In the genomic region with DNA sequence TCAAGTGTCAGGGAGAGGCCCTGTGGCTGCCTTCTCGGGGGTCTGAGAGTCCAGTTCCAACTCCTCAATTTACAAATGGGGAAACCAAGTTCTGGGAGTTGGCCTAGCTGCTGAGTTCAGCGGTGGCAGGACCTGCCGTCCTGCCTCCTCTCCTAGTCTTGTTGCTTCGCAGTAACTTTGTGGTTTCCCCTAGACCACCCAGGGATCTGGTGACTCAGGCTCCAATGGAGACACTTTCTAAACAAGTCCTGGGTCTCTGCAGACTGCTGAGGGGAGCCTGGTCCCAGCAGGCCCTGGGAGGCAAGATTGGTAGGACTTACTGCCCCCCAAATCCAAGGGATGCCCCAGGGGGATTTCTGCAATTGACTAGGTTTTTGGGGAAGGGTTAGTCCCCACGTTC, we compare ENCODE assay signal across 19 cellular contexts.
DNase-seq lines count a peak whose midpoint lies in the region; ATAC-seq and TF ChIP-seq lines count a peak whose summit lies in the region.
"Had no signal": no experiment of that assay in that cellular context is flagged by ENCODE, and none has a peak within 500 bp of the region (broad histone marks: within the 10 kb centered on the region; RNA-seq: fewer than 3 reads in every experiment).

No MANE protein-coding gene starts in this region.

- no peak overlapping the region for H3K4me3 ChIP-seq in BLaER1 treated with 17β-estradiol and CSF1 and Interleukin-3, amounts not matched to agents 10 nM and 100 nM
- H3K4me3 ChIP-seq in GM23338, result no peak overlapping the region
- H3K4me3 ChIP-seq: HAP-1, sigmoid colon had no signal

- peak; percentile 86 for DNase-seq in M059J (ENCODE audit: low read depth)
- DNase-seq in cerebellar cortex (ENCODE audit: low spot score), result peak; percentile 50
- DNase-seq in nephron progenitor cell, result no peak
- DNase-seq in GM23338 (ENCODE audit: low spot score), result no peak
- no peak for DNase-seq in stimulated activated naive CD4-positive, alpha-beta T cell treated with Interleukin-2 at 50 U/mL for 16 hours (lab: John Stamatoyannopoulos, UW)
- DNase-seq: activated CD4-positive, alpha-beta T cell treated with anti-CD3 and anti-CD28 coated beads, Interleukin-2, amount 50 U/mL, for 1 hour; activated naive CD4-positive, alpha-beta T cell treated with anti-CD3 and anti-CD28 coated beads for 36 hours; caudate nucleus; NCI-H1417 treated with DMSO at 0.1 percent for 48 hours; NCI-H748 treated with DMSO at 0.1 percent for 48 hours; occipital lobe; sigmoid colon; stimulated activated CD4-positive, alpha-beta T cell treated with anti-CD3 and anti-CD28 coated beads, Interleukin-2, amount 100 ng/mL, for 48 hours; substantia nigra had no signal

- H3K79me2 ChIP-seq in GM23338 (replicated peaks; ENCODE audit: insufficient read depth), result no peaks in the 10 kb centered on the region

- no peaks in the 10 kb centered on the region for H3K9me3 ChIP-seq in BLaER1 treated with 17β-estradiol and CSF1 and Interleukin-3, amounts not matched to agents 10 nM and 100 nM (replicated peaks in 1 of 11)
- H3K9me3 ChIP-seq: HAP-1, sigmoid colon had no signal

- H3K4me1 ChIP-seq in BLaER1 treated with 17β-estradiol and CSF1 and Interleukin-3, amounts not matched to agents 10 nM and 100 nM, result peaks cover 12 to 31% (median 28%) of the 10 kb centered on the region in 10 experiments
- no peaks in the 10 kb centered on the region for H3K4me1 ChIP-seq in GM23338 (ENCODE audit: insufficient read depth)
- H3K4me1 ChIP-seq: HAP-1 had no signal

- peaks cover 47% of the 10 kb centered on the region for H3K4me1 Mint-ChIP-seq in nephron progenitor cell
- 0 out of 3 replicates have a peak, but pooled peaks cover 4% of the 10 kb centered on the region for H3K4me1 Mint-ChIP-seq in GM23338
- H3K4me1 Mint-ChIP-seq: B cell had no signal

- no peak overlapping the region for H3K9ac ChIP-seq in BLaER1 treated with 17β-estradiol and CSF1 and Interleukin-3, amounts not matched to agents 10 nM and 100 nM

- no peaks in the 10 kb centered on the region for H3F3A ChIP-seq in GM23338 (replicated peaks; ENCODE audit: low read depth)

- H3K36me3 ChIP-seq in BLaER1 treated with 17β-estradiol and CSF1 and Interleukin-3, amounts not matched to agents 10 nM and 100 nM, result peaks cover 0 to 27% (median 0%) of the 10 kb centered on the region in 11 experiments; a peak in 5 of 22 replicates
- no peaks in the 10 kb centered on the region for H3K36me3 ChIP-seq in GM23338 (ENCODE audit: insufficient read depth)
- H3K36me3 ChIP-seq: HAP-1, sigmoid colon had no signal

- H3K27me3 Mint-ChIP-seq in nephron progenitor cell (ENCODE audit: low read depth, poor library complexity) (peaks cover 8% of the 10 kb centered on the region), GM23338 (ENCODE audit: insufficient read depth, low read depth, poor library complexity) (peaks cover 11% of the 10 kb centered on the region)

- H3K27ac ChIP-seq in BLaER1 treated with 17β-estradiol and CSF1 and Interleukin-3, amounts not matched to agents 10 nM and 100 nM, result no peak overlapping the region
- H3K27ac ChIP-seq in GM23338 (ENCODE audit: low read depth), result no peak overlapping the region
- H3K27ac ChIP-seq: sigmoid colon had no signal

- H3K9me3 Mint-ChIP-seq in nephron progenitor cell, result no peaks in the 10 kb centered on the region
- H3K9me3 Mint-ChIP-seq in GM23338, result no peaks in the 10 kb centered on the region
- H3K9me3 Mint-ChIP-seq: activated naive CD4-positive, alpha-beta T cell treated with anti-CD3 and anti-CD28 coated beads for 36 hours had no signal

- ATAC-seq in GM23338 (no peak), GM19452 (IDR thresholded peaks at IDR 0.05; ENCODE audit: unreplicated experiment) (no peak)
- ATAC-seq: left lobe of liver had no signal

- H3K4me3 Mint-ChIP-seq in nephron progenitor cell (no peak overlapping the region), GM23338 (no peak overlapping the region)
- H3K4me3 Mint-ChIP-seq: activated naive CD4-positive, alpha-beta T cell treated with anti-CD3 and anti-CD28 coated beads for 36 hours; B cell had no signal

- H3K27me3 ChIP-seq in BLaER1 treated with 17β-estradiol and CSF1 and Interleukin-3, amounts not matched to agents 10 nM and 100 nM, result no peaks in the 10 kb centered on the region
- no peaks in the 10 kb centered on the region for H3K27me3 ChIP-seq in GM23338 (ENCODE audit: insufficient read depth)
- H3K27me3 ChIP-seq: sigmoid colon had no signal

- TF ChIP-seq CTCF in nephron progenitor cell (IDR thresholded peaks at IDR 0.05) (no peak), GM23338 (conservative IDR thresholded peaks at IDR 0.05; ENCODE audit: low read depth in 2 of 2) (no peak)

- H4K20me1 ChIP-seq in BLaER1 treated with 17β-estradiol and CSF1 and Interleukin-3, amounts not matched to agents 10 nM and 100 nM, result peaks cover 0 to 47% (median 0%) of the 10 kb centered on the region in 11 experiments; a peak in 8 of 22 replicates
- no peaks in the 10 kb centered on the region for H4K20me1 ChIP-seq in GM23338 (replicated peaks; ENCODE audit: insufficient read depth)

- H2AFZ ChIP-seq in GM23338, result no peak overlapping the region

- H3K27ac Mint-ChIP-seq in nephron progenitor cell (peak overlapping the region; percentile 74), GM23338 (no peak overlapping the region)
- H3K27ac Mint-ChIP-seq: activated naive CD4-positive, alpha-beta T cell treated with anti-CD3 and anti-CD28 coated beads for 36 hours; B cell had no signal

- H3K36me3 Mint-ChIP-seq in nephron progenitor cell (ENCODE audit: low read depth) (peaks cover 11% of the 10 kb centered on the region), GM23338 (ENCODE audit: low read depth) (no peaks in the 10 kb centered on the region)

- peak overlapping the region; percentile 36 to 70 (median 55); a peak in 21 of 22 replicates for H3K4me2 ChIP-seq in BLaER1 treated with 17β-estradiol and CSF1 and Interleukin-3, amounts not matched to agents 10 nM and 100 nM
- no peak overlapping the region for H3K4me2 ChIP-seq in GM23338

- H3K9me2 ChIP-seq in GM23338 (ENCODE audit: insufficient read depth), result no peaks in the 10 kb centered on the region

TF ChIP-seq in GM23338, 12 proteins besides CTCF, POLR2A, EP300 and RAD21:
- TF ChIP-seq ZNF331 (CRISPR knock-in tag; IDR thresholded peaks at IDR 0.05; ENCODE audit: low read depth), result no peak

Comparison
In these comparisons a context has a peak if more than half of its experiments do, and no peak if none do; other contexts are left out.
1. DNase-seq: peak in M059J (single experiment) and cerebellar cortex (single experiment); none in nephron progenitor cell (single experiment), GM23338 (single experiment) and stimulated activated naive CD4-positive, alpha-beta T cell treated with Interleukin-2 at 50 U/mL for 16 hours (single experiment).